ENCODE assay signal across 1 cellular context in genomic region chr1:37595440-37596181, GRCh38.
TF ChIP-seq lines count a peak whose summit lies in the region.

Gene GNL2, minus strand, starts transcription at chr1:37595937. Its CDS starts 115 bp downstream, at chr1:37595822.

TF ChIP-seq in K562, 482 proteins besides CTCF, POLR2A, EP300 and RAD21 (continued from another document and continues in another):
- TF ChIP-seq ZBTB2 (IDR thresholded peaks at IDR 0.05) (peak; percentile 35; the same call in 1 of the 2 replicates), GTF3C2 (IDR thresholded peaks at IDR 0.05; ENCODE audit: borderline replicate concordance, extremely low read depth, insufficient read length) (no peak), TGIF2 (CRISPR knock-in tag; IDR thresholded peaks at IDR 0.05) (peak; percentile 58; the same call in 1 of the 2 replicates), ZNF699 (CRISPR knock-in tag; IDR thresholded peaks at IDR 0.05; ENCODE audit: insufficient replicate concordance) (no peak), MAZ (CRISPR knock-in tag; conservative IDR thresholded peaks at IDR 0.05 in 1 of 2, IDR thresholded peaks at IDR 0.05 in 1 of 2) (peak; percentile 73 to 74), MAFK (IDR thresholded peaks at IDR 0.05; ENCODE audit: low read length) (no peak), ZNF507 (tag; conservative IDR thresholded peaks at IDR 0.05) (no peak), DACH1 (IDR thresholded peaks at IDR 0.05; ENCODE audit: partially characterized antibody) (no peak), E2F3 (CRISPR knock-in tag; IDR thresholded peaks at IDR 0.05) (no peak), ZNF512 (tag; IDR thresholded peaks at IDR 0.05) (no peak), SRSF9 (IDR thresholded peaks at IDR 0.05; ENCODE audit: borderline replicate concordance, low read depth, low read length) (no peak), MTA2 (IDR thresholded peaks at IDR 0.05; ENCODE audit: low read depth) (no peak), ZBTB17 (CRISPR knock-in tag; IDR thresholded peaks at IDR 0.05) (0 out of 2 replicates have a peak, but pooled peaks have one; percentile 70), CBX1 (IDR thresholded peaks at IDR 0.05; ENCODE audit: low read depth) (no peak), SMC3 (conservative IDR thresholded peaks at IDR 0.05; ENCODE audit: insufficient read depth, low read depth, low read length) (no peak), ZBTB40 (IDR thresholded peaks at IDR 0.05) (peak; percentile 97), ZBTB40 (CRISPR knock-in tag; IDR thresholded peaks at IDR 0.05) (no peak), RFX1 (IDR thresholded peaks at IDR 0.05) (peak; percentile 96), ARHGAP35 (IDR thresholded peaks at IDR 0.05; ENCODE audit: partially characterized antibody) (no peak), ZNF146 (CRISPR knock-in tag; IDR thresholded peaks at IDR 0.05; ENCODE audit: unreplicated experiment) (no peak), XRCC3 (IDR thresholded peaks at IDR 0.05) (no peak), ZSCAN32 (CRISPR knock-in tag; IDR thresholded peaks at IDR 0.05) (no peak), ELF1 (tag; IDR thresholded peaks at IDR 0.05) (peak; percentile 59; the same call in 1 of the 2 replicates), ESRRA (IDR thresholded peaks at IDR 0.05; ENCODE audit: borderline replicate concordance, low read depth) (peak; percentile 17; the same call in 1 of the 2 replicates), GTF2A2 (tag; IDR thresholded peaks at IDR 0.05) (no peak), SMARCA4 (IDR thresholded peaks at IDR 0.05) (no peak), COPS2 (conservative IDR thresholded peaks at IDR 0.05) (no peak), RBM22 (IDR thresholded peaks at IDR 0.05; ENCODE audit: low read depth, low read length, poor library complexity, severe bottlenecking) (no peak), TEAD2 (tag; IDR thresholded peaks at IDR 0.05) (no peak), LEF1 (IDR thresholded peaks at IDR 0.05) (no peak), BCLAF1 (IDR thresholded peaks at IDR 0.05; ENCODE audit: borderline replicate concordance in 1 of 2, control insufficient read depth in 1 of 2, low read depth in 2 of 2, low read length in 1 of 2) (no peak), NFE2L1 (tag; IDR thresholded peaks at IDR 0.05; ENCODE audit: borderline replicate concordance, low read depth) (no peak), ATF1 (CRISPR knock-in tag; IDR thresholded peaks at IDR 0.05) (peak; percentile 66; the same call in 1 of the 2 replicates), ATF1 (tag; IDR thresholded peaks at IDR 0.05) (peak; percentile 98), FOXM1 (IDR thresholded peaks at IDR 0.05; ENCODE audit: low read depth) (no peak), FOXM1 (CRISPR knock-in tag; IDR thresholded peaks at IDR 0.05; ENCODE audit: low read depth) (peak; percentile 94; the same call in 1 of the 2 replicates), ARID1B (IDR thresholded peaks at IDR 0.05) (0 out of 2 replicates have a peak, but pooled peaks have one; percentile 27), NEUROD1 (IDR thresholded peaks at IDR 0.05; ENCODE audit: borderline replicate concordance, low read depth, low read length, partially characterized antibody) (peak; percentile 45), ZNF143 (CRISPR knock-in tag; IDR thresholded peaks at IDR 0.05) (no peak), ZSCAN29 (IDR thresholded peaks at IDR 0.05) (no peak), MECOM (CRISPR knock-in tag; IDR thresholded peaks at IDR 0.05) (no peak), SREBF2 (CRISPR knock-in tag; IDR thresholded peaks at IDR 0.05) (no peak; the same call in 1 of the 2 replicates), CXXC5 (CRISPR knock-in tag; IDR thresholded peaks at IDR 0.05) (peak; percentile 97), CREB1 (IDR thresholded peaks at IDR 0.05) (peak; percentile 91), CREB1 (CRISPR knock-in tag; IDR thresholded peaks at IDR 0.05) (peak; percentile 95), PREB (CRISPR knock-in tag; IDR thresholded peaks at IDR 0.05) (peak; percentile 73; the same call in 1 of the 2 replicates), FOXK1 (CRISPR knock-in tag; IDR thresholded peaks at IDR 0.05; ENCODE audit: borderline replicate concordance) (0 out of 2 replicates have a peak, but pooled peaks have one; percentile 51), ZNF133 (CRISPR knock-in tag; IDR thresholded peaks at IDR 0.05) (no peak), SOX6 (IDR thresholded peaks at IDR 0.05) (no peak; the same call in 1 of the 2 replicates), YBX1 (IDR thresholded peaks at IDR 0.05) (no peak), HDAC8 (tag; IDR thresholded peaks at IDR 0.05) (peak; percentile 78; the same call in 1 of the 2 replicates), RBM34 (IDR thresholded peaks at IDR 0.05; ENCODE audit: borderline replicate concordance, insufficient read depth, low read length) (no peak), POLR2B (IDR thresholded peaks at IDR 0.05; ENCODE audit: low read depth, partially characterized antibody) (peak; percentile 93), HDGF (IDR thresholded peaks at IDR 0.05) (no peak), DNMT1 (IDR thresholded peaks at IDR 0.05) (no peak)
